ENCODE assay signal across 1 cellular context in the genomic region with DNA sequence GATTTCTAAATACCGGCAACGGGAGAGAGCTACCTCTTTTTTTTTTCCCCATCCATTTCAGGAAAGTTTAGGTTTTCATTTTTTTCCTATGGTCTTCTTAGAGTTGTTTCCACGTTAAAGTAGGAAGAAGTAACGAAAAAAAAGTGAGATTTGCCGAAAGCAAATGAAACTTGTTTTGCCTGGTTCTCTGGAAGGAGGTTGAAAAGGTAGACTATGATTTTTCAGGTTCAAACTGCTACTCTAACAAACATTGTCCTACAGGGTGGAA.
TF ChIP-seq lines count a peak whose summit lies in the region.

No MANE protein-coding gene starts in this region.

TF ChIP-seq in H1, 55 proteins besides CTCF, POLR2A, EP300 and RAD21:
- TF ChIP-seq EGR1 (IDR thresholded peaks at IDR 0.05; ENCODE audit: borderline replicate concordance, low read depth, low read length) (no peak), RXRA (IDR thresholded peaks at IDR 0.05; ENCODE audit: insufficient read depth, low read depth, low read length) (no peak), SP2 (IDR thresholded peaks at IDR 0.05; ENCODE audit: low read length) (no peak), SP1 (IDR thresholded peaks at IDR 0.05; ENCODE audit: low read depth, low read length) (no peak), BCL11A (IDR thresholded peaks at IDR 0.05; ENCODE audit: low read depth in 2 of 2, low read length in 2 of 2) (no peak), CHD2 (IDR thresholded peaks at IDR 0.05; ENCODE audit: low read length) (no peak), KDM4A (IDR thresholded peaks at IDR 0.05; ENCODE audit: low read depth, low read length, severe bottlenecking) (no peak), HDAC6 (IDR thresholded peaks at IDR 0.05; ENCODE audit: low read depth, low read length) (no peak), TCF12 (IDR thresholded peaks at IDR 0.05; ENCODE audit: low read depth, low read length) (no peak), POU5F1 (IDR thresholded peaks at IDR 0.05; ENCODE audit: low read depth, low read length) (no peak), SIX5 (IDR thresholded peaks at IDR 0.05; ENCODE audit: low read depth, low read length) (no peak), BACH1 (IDR thresholded peaks at IDR 0.05; ENCODE audit: low read length) (no peak), NRF1 (IDR thresholded peaks at IDR 0.05; ENCODE audit: low read depth, low read length) (no peak), ASH2L (IDR thresholded peaks at IDR 0.05; ENCODE audit: low read length) (no peak)
- TF ChIP-seq, protein P1, sequence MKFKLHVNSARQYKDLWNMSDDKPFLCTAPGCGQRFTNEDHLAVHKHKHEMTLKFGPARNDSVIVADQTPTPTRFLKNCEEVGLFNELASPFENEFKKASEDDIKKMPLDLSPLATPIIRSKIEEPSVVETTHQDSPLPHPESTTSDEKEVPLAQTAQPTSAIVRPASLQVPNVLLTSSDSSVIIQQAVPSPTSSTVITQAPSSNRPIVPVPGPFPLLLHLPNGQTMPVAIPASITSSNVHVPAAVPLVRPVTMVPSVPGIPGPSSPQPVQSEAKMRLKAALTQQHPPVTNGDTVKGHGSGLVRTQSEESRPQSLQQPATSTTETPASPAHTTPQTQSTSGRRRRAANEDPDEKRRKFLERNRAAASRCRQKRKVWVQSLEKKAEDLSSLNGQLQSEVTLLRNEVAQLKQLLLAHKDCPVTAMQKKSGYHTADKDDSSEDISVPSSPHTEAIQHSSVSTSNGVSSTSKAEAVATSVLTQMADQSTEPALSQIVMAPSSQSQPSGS (IDR thresholded peaks at IDR 0.05; ENCODE audit: low read length): no peak
